ENCODE assay signal across 1 cellular context in genomic region chr20:10033905-10034304, GRCh38.
TF ChIP-seq lines count a peak whose summit lies in the region.

No MANE protein-coding gene starts in this region.

TF ChIP-seq in HCT116, 20 proteins besides CTCF, POLR2A, EP300 and RAD21:
- no peak for TF ChIP-seq EZH2phosphoT487 (IDR thresholded peaks at IDR 0.05; ENCODE audit: borderline replicate concordance)
- no peak for TF ChIP-seq SP1 (IDR thresholded peaks at IDR 0.05; ENCODE audit: low read depth)
- no peak for TF ChIP-seq TCF7L2 (IDR thresholded peaks at IDR 0.05; ENCODE audit: borderline replicate concordance, extremely low read depth, insufficient read depth, insufficient read length)
- TF ChIP-seq CEBPB (IDR thresholded peaks at IDR 0.05; ENCODE audit: low read depth) = no peak
- TF ChIP-seq SRF (IDR thresholded peaks at IDR 0.05; ENCODE audit: low read depth) = no peak
- TF ChIP-seq ELF1 (IDR thresholded peaks at IDR 0.05; ENCODE audit: borderline replicate concordance, low read depth) = no peak
- TF ChIP-seq REST (IDR thresholded peaks at IDR 0.05; ENCODE audit: low read depth) = no peak
- TF ChIP-seq FOSL1 (IDR thresholded peaks at IDR 0.05; ENCODE audit: low read depth) = no peak
- no peak for TF ChIP-seq POLR2AphosphoS5 (IDR thresholded peaks at IDR 0.05; ENCODE audit: low read depth, low read length)
- TF ChIP-seq EZH2 (IDR thresholded peaks at IDR 0.05) = no peak
- TF ChIP-seq EGR1 (IDR thresholded peaks at IDR 0.05; ENCODE audit: low read depth) = no peak
- no peak for TF ChIP-seq ZFX (IDR thresholded peaks at IDR 0.05)
- TF ChIP-seq SIN3A (IDR thresholded peaks at IDR 0.05; ENCODE audit: low read depth) = no peak
- TF ChIP-seq MAX (IDR thresholded peaks at IDR 0.05) = no peak
- TF ChIP-seq, protein P1, sequence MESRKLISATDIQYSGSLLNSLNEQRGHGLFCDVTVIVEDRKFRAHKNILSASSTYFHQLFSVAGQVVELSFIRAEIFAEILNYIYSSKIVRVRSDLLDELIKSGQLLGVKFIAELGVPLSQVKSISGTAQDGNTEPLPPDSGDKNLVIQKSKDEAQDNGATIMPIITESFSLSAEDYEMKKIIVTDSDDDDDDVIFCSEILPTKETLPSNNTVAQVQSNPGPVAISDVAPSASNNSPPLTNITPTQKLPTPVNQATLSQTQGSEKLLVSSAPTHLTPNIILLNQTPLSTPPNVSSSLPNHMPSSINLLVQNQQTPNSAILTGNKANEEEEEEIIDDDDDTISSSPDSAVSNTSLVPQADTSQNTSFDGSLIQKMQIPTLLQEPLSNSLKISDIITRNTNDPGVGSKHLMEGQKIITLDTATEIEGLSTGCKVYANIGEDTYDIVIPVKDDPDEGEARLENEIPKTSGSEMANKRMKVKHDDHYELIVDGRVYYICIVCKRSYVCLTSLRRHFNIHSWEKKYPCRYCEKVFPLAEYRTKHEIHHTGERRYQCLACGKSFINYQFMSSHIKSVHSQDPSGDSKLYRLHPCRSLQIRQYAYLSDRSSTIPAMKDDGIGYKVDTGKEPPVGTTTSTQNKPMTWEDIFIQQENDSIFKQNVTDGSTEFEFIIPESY (IDR thresholded peaks at IDR 0.05; ENCODE audit: extremely low read depth, insufficient replicate concordance, low read length) = no peak
- no peak for TF ChIP-seq YY1 (IDR thresholded peaks at IDR 0.05; ENCODE audit: extremely low read depth, insufficient replicate concordance, low read depth, low read length)
- TF ChIP-seq CBX3 (IDR thresholded peaks at IDR 0.05; ENCODE audit: low read depth) = no peak
TF ChIP-seq in HCT116: peak in this region for 0.
